Comparison of ENCODE assay signal across 8 cellular contexts in the genomic region with DNA sequence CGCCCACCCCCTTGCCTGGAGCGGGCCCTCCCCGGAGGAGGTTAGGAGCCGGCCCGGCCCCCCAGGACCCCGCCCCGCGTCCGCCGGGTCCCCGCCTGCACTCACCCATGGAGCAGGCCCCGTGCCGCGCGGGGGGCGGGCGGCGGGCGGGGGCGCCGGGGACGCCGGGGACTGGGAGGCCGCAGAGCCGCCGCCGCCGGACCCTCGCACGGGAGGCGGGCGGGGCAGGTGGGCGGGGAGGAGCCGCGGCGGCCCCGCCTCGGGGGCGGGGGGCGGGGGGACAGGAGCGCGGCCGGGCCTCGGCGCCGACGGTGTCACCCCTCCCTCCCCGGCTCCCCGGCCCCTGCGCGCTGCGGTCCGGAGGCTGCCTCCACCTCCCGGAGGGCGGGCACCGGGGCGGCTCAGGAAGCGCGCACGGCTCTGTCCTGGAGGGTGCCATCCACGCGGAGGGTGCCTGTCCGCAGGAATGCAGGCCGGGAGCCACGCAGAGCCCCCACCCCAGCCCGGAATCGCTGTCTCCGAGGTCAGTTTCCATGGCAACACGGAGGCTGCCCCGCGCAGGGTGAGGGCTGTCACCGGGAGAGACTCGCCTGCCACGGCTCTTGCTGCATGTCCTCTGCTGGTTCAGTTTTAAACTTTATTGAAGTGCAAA. TPM values are rescaled to one million over a fixed set of nuclear protein-coding genes. Genes with fewer than 3 reads are reported as not detected.
DNase-seq lines count a peak whose midpoint lies in the region; ATAC-seq and TF ChIP-seq lines count a peak whose summit lies in the region.

No MANE protein-coding gene starts in this region.

- no peaks in the 10 kb centered on the region for H3K27me3 ChIP-seq in BJ (ENCODE audit: control insufficient read depth, insufficient read depth, low read length)

- ATAC-seq in activated B cell treated with CpG ODN at 0.5 μM for 24 hours (ENCODE audit: low read depth) (peak; percentile 67), GM19395 (IDR thresholded peaks at IDR 0.05; ENCODE audit: unreplicated experiment) (no peak)

- H3K4me3 ChIP-seq in BJ (ENCODE audit: low read depth, low read length) = peak overlapping the region; percentile 53
- H3K4me3 ChIP-seq in lower leg skin (ENCODE audit: low read depth, poor library complexity, severe bottlenecking) = peak overlapping the region; percentile 45

- CTCF ChIA-PET in BJ (lab: Yijun Ruan, JAX) = interaction anchor here (1.4 to 1.6 kb wide), 2 partner anchors 12 to 22 kb away, joined by 3 read pairs; no protein-coding TSS in a partner anchor
- CTCF ChIA-PET in activated B cell treated with CpG ODN at 0.5 μM for 24 hours (lab: Charles Lee) = no interaction called here

- H3K9me3 Mint-ChIP-seq in IgD-negative memory B cell = no peaks in the 10 kb centered on the region
- H3K9me3 Mint-ChIP-seq in activated B cell treated with CpG ODN at 0.5 μM for 24 hours = no peaks in the 10 kb centered on the region
- no peaks in the 10 kb centered on the region for H3K9me3 Mint-ChIP-seq in dendritic cell treated with granulocyte-macrophage colony-stimulating factor and Interleukin-4, amounts not matched to agents 40 ng/mL and 50 ng/mL, for 4 days

- H3K36me3 Mint-ChIP-seq in IgD-negative memory B cell (no peaks in the 10 kb centered on the region), activated B cell treated with CpG ODN at 0.5 μM for 24 hours (ENCODE audit: low read depth) (no peaks in the 10 kb centered on the region)
- no peaks in the 10 kb centered on the region for H3K36me3 Mint-ChIP-seq in dendritic cell treated with granulocyte-macrophage colony-stimulating factor and Interleukin-4, amounts not matched to agents 40 ng/mL and 50 ng/mL, for 4 days (ENCODE audit: low read depth)

- H3K4me1 Mint-ChIP-seq in IgD-negative memory B cell = peaks cover 0 to 4% (median 2%) of the 10 kb centered on the region in 3 donors
- peaks cover 10% of the 10 kb centered on the region for H3K4me1 Mint-ChIP-seq in activated B cell treated with CpG ODN at 0.5 μM for 24 hours
- H3K4me1 Mint-ChIP-seq in dendritic cell treated with granulocyte-macrophage colony-stimulating factor and Interleukin-4, amounts not matched to agents 40 ng/mL and 50 ng/mL, for 4 days (ENCODE audit: low read depth) = peaks cover 53% of the 10 kb centered on the region

- peaks cover 13% of the 10 kb centered on the region for H3K27me3 Mint-ChIP-seq in IgD-negative memory B cell
- H3K27me3 Mint-ChIP-seq in activated B cell treated with CpG ODN at 0.5 μM for 24 hours = peaks cover 29% of the 10 kb centered on the region
- H3K27me3 Mint-ChIP-seq in dendritic cell treated with granulocyte-macrophage colony-stimulating factor and Interleukin-4, amounts not matched to agents 40 ng/mL and 50 ng/mL, for 4 days = peaks cover 76% of the 10 kb centered on the region

- peak overlapping the region in 3 of 4 donors; percentile 72 to 83 (median 72) for H3K4me3 Mint-ChIP-seq in IgD-negative memory B cell
- H3K4me3 Mint-ChIP-seq in activated B cell treated with CpG ODN at 0.5 μM for 24 hours = peak overlapping the region; percentile 73
- H3K4me3 Mint-ChIP-seq in dendritic cell treated with granulocyte-macrophage colony-stimulating factor and Interleukin-4, amounts not matched to agents 40 ng/mL and 50 ng/mL, for 4 days = peak overlapping the region; percentile 57

- DNase-seq in BJ (ENCODE audit: low read depth) = no peak
- no peak for DNase-seq in activated B cell treated with CpG ODN at 0.5 μM for 24 hours
- DNase-seq in lower leg skin (ENCODE audit: low spot score in 2 of 2) = no peak
- DNase-seq in stimulated activated CD8-positive, alpha-beta memory T cell treated with anti-CD3 and anti-CD28 coated beads, Interleukin-4, amount 100 ng/mL, for 48 hours = peak; percentile 58
- no peak for DNase-seq in amniotic stem cell (lab: John Stamatoyannopoulos, UW)

- H3K27ac Mint-ChIP-seq in IgD-negative memory B cell (no peak overlapping the region), activated B cell treated with CpG ODN at 0.5 μM for 24 hours (no peak overlapping the region)
- H3K27ac Mint-ChIP-seq in dendritic cell treated with granulocyte-macrophage colony-stimulating factor and Interleukin-4, amounts not matched to agents 40 ng/mL and 50 ng/mL, for 4 days = no peak overlapping the region

- intact Hi-C loops in activated B cell treated with CpG ODN at 0.5 μM for 24 hours (cut with micrococcal nuclease) = no loop called here
- intact Hi-C loops in dendritic cell treated with granulocyte-macrophage colony-stimulating factor and Interleukin-4, amounts not matched to agents 40 ng/mL and 50 ng/mL, for 4 days (cut with micrococcal nuclease) = no loop called here
- intact Hi-C loops in lower leg skin (cut with DNase I; ENCODE audit: low total_unique reads) = no loop called here

- POLR2A ChIA-PET in BJ (lab: Charles Lee) = no interaction called here
- POLR2A ChIA-PET in activated B cell treated with CpG ODN at 0.5 μM for 24 hours (lab: Charles Lee) = no interaction called here

- 0 to 2% methylated on average over 2 to 37 of the region's 74 CpGs for WGBS in lower leg skin, 2 donors

- TF ChIP-seq CTCF in BJ (IDR thresholded peaks at IDR 0.05; ENCODE audit: insufficient read depth, low read depth, low read length) = no peak
- TF ChIP-seq CTCF in activated B cell treated with CpG ODN at 0.5 μM for 24 hours (IDR thresholded peaks at IDR 0.05) = no peak
- no peak for TF ChIP-seq CTCF in lower leg skin (IDR thresholded peaks at IDR 0.05)

- H3K36me3 ChIP-seq in BJ (ENCODE audit: control insufficient read depth, insufficient read depth, low read length) = no peaks in the 10 kb centered on the region

- no peak for TF ChIP-seq POLR2A in lower leg skin (IDR thresholded peaks at IDR 0.05)

RNA-seq across cellular contexts. Expression of gene PLEKHG5, which starts 5.9 kb away (rescaled TPM):
- polyA plus RNA-seq in BJ (2011; rRNA removed) (3.2 and 4.3 TPM in 2 replicates), IgD-negative memory B cell (not detected)
- polyA minus RNA-seq in BJ (2011; rRNA and poly(A)+ RNA removed) = 2.5 and 3.6 TPM in 2 replicates
- total RNA-seq in activated B cell treated with CpG ODN at 0.5 μM for 24 hours (0.22 and 0.27 TPM in 2 replicates), lower leg skin (100 to 1,000 TPM in 2 of 4 donors, 10 to 100 TPM in 2; 72.5 to 170 (median 99.8) TPM)

RNA-seq across cellular contexts. Expression of gene TNFRSF25, which starts 31.4 kb away (rescaled TPM):
- polyA plus RNA-seq in BJ (2011; rRNA removed) = 2.3 and 3.3 TPM in 2 replicates
- polyA minus RNA-seq in BJ (2011; rRNA and poly(A)+ RNA removed) = 0.85 and 0.93 TPM in 2 replicates
- 2.3 TPM for polyA plus RNA-seq in IgD-negative memory B cell
- 2.5 and 2.8 TPM in 2 replicates for total RNA-seq in activated B cell treated with CpG ODN at 0.5 μM for 24 hours
- 100 to 1,000 TPM in 1 of 4 donors, 10 to 100 TPM in 3; 53.7 to 168 (median 75.7) TPM for total RNA-seq in lower leg skin

RNA-seq across cellular contexts. Expression of gene NOL9, which starts 57.0 kb away (rescaled TPM):
- polyA plus RNA-seq in BJ (2011; rRNA removed) = 9.5 and 15.1 TPM in 2 replicates
- 20.6 and 22.5 TPM in 2 replicates for polyA minus RNA-seq in BJ (2011; rRNA and poly(A)+ RNA removed)
- 18.1 TPM for polyA plus RNA-seq in IgD-negative memory B cell
- 43.6 and 58.6 TPM in 2 replicates for total RNA-seq in activated B cell treated with CpG ODN at 0.5 μM for 24 hours
- total RNA-seq in lower leg skin = 10 to 100 TPM; 13.1 to 35.9 (median 23.3) TPM

RNA-seq across cellular contexts. Expression of gene TAS1R1, which starts 57.8 kb away (rescaled TPM):
- 0.16 and 0.25 TPM in 2 replicates for polyA plus RNA-seq in BJ (2011; rRNA removed)
- 0.26 and 0.66 TPM in 2 replicates for polyA minus RNA-seq in BJ (2011; rRNA and poly(A)+ RNA removed)
- not detected for polyA plus RNA-seq in IgD-negative memory B cell
- not detected in 2 replicates for total RNA-seq in activated B cell treated with CpG ODN at 0.5 μM for 24 hours
- under 1 TPM in 2 of 4 donors, not detected in 2; 0.27 to 0.39 TPM for total RNA-seq in lower leg skin

Comparison
In these comparisons a context has a peak if more than half of its experiments do, and no peak if none do; other contexts are left out.
1. RNA of gene PLEKHG5, which starts 5.9 kb away (total RNA-seq): 72.5 to 170 TPM in lower leg skin; 0.22 to 0.27 TPM in activated B cell treated with CpG ODN at 0.5 μM for 24 hours; every median in the first group is over 10 times any median in the second.
2. RNA of gene TNFRSF25, which starts 31.4 kb away (total RNA-seq): 53.7 to 168 TPM in lower leg skin; 2.5 to 2.8 TPM in activated B cell treated with CpG ODN at 0.5 μM for 24 hours; every median in the first group is over 10 times any median in the second.
3. Peak in every context shown above with its lines, with median percentiles within 50 percentile points of each other: H3K4me3 Mint-ChIP-seq.